ENCODE assay signal across 1 cellular context in genomic region chr17:82058230-82058854, GRCh38.
TF ChIP-seq lines count a peak whose summit lies in the region.

No MANE protein-coding gene starts in this region.

TF ChIP-seq in HepG2, 621 proteins besides CTCF, POLR2A, EP300 and RAD21:
- TF ChIP-seq MIXL1 (CRISPR knock-in tag; IDR thresholded peaks at IDR 0.05) (no peak), ZBTB42 (CRISPR knock-in tag; IDR thresholded peaks at IDR 0.05) (0 out of 2 replicates have a peak, but pooled peaks have one; percentile 38), LRRFIP1 (CRISPR knock-in tag; conservative IDR thresholded peaks at IDR 0.05) (no peak), AGO2 (optimal IDR thresholded peaks at IDR 0.05; ENCODE audit: low read depth, low read length) (peak; percentile 85), BRD4 (CRISPR knock-in tag; IDR thresholded peaks at IDR 0.05) (0 out of 2 replicates have a peak, but pooled peaks have one; percentile 41), HNRNPL (IDR thresholded peaks at IDR 0.05; ENCODE audit: low read depth, low read length) (peak; percentile 80), RBFOX2 (IDR thresholded peaks at IDR 0.05; ENCODE audit: low read depth, low read length) (peak; percentile 82), ZMAT5 (CRISPR knock-in tag; IDR thresholded peaks at IDR 0.05; ENCODE audit: borderline replicate concordance, low read depth) (no peak), ZNF552 (CRISPR knock-in tag; IDR thresholded peaks at IDR 0.05; ENCODE audit: borderline replicate concordance) (0 out of 2 replicates have a peak, but pooled peaks have one; percentile 36), KDM2A (CRISPR knock-in tag; IDR thresholded peaks at IDR 0.05; ENCODE audit: borderline replicate concordance, low read depth) (0 out of 2 replicates have a peak, but pooled peaks have one; percentile 13), ZC3H13 (CRISPR knock-in tag; IDR thresholded peaks at IDR 0.05) (peak; percentile 17; the same call in 1 of the 2 replicates), ZNF33B (CRISPR knock-in tag; IDR thresholded peaks at IDR 0.05) (0 out of 2 replicates have a peak, but pooled peaks have one; percentile 18)
- TF ChIP-seq, protein P1, sequence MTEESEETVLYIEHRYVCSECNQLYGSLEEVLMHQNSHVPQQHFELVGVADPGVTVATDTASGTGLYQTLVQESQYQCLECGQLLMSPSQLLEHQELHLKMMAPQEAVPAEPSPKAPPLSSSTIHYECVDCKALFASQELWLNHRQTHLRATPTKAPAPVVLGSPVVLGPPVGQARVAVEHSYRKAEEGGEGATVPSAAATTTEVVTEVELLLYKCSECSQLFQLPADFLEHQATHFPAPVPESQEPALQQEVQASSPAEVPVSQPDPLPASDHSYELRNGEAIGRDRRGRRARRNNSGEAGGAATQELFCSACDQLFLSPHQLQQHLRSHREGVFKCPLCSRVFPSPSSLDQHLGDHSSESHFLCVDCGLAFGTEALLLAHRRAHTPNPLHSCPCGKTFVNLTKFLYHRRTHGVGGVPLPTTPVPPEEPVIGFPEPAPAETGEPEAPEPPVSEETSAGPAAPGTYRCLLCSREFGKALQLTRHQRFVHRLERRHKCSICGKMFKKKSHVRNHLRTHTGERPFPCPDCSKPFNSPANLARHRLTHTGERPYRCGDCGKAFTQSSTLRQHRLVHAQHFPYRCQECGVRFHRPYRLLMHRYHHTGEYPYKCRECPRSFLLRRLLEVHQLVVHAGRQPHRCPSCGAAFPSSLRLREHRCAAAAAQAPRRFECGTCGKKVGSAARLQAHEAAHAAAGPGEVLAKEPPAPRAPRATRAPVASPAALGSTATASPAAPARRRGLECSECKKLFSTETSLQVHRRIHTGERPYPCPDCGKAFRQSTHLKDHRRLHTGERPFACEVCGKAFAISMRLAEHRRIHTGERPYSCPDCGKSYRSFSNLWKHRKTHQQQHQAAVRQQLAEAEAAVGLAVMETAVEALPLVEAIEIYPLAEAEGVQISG (CRISPR knock-in tag; IDR thresholded peaks at IDR 0.05), result peak; percentile 16; the same call in 1 of the 2 replicates
- TF ChIP-seq, protein P2, sequence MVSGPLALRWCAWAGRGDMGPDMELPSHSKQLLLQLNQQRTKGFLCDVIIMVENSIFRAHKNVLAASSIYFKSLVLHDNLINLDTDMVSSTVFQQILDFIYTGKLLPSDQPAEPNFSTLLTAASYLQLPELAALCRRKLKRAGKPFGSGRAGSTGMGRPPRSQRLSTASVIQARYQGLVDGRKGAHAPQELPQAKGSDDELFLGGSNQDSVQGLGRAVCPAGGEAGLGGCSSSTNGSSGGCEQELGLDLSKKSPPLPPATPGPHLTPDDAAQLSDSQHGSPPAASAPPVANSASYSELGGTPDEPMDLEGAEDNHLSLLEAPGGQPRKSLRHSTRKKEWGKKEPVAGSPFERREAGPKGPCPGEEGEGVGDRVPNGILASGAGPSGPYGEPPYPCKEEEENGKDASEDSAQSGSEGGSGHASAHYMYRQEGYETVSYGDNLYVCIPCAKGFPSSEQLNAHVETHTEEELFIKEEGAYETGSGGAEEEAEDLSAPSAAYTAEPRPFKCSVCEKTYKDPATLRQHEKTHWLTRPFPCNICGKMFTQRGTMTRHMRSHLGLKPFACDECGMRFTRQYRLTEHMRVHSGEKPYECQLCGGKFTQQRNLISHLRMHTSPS (CRISPR knock-in tag; IDR thresholded peaks at IDR 0.05; ENCODE audit: low read depth), result 0 out of 2 replicates have a peak, but pooled peaks have one; percentile 35
TF ChIP-seq in HepG2: peak in this region for 11.
